In the genomic region with DNA sequence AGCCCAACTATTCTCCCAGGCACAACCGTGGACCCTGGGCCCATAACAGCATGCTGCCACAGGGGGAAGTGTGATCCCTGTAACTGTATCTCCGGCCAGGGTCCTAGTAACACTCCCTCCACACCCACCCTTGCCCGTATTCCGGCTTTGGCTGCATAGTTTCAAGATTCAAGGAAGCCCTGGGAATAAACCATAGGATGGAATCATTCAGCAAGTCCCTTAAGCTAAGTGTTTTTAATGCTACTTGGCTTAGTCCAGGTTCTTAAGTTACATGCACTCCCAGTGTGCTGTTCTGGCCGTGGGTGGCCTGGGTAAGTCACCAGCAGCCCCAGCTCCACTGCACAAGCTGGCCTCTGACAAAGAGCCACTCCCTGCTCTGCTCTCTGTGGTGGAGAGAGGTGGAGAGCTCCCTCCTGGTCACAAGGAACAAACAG, we compare ENCODE assay signal across 1 cellular context.
TF ChIP-seq lines count a peak whose summit lies in the region.

No MANE protein-coding gene starts in this region.

TF ChIP-seq in Ishikawa, 13 proteins besides CTCF, POLR2A, EP300 and RAD21 (continued from another document):
- TF ChIP-seq, protein P1, sequence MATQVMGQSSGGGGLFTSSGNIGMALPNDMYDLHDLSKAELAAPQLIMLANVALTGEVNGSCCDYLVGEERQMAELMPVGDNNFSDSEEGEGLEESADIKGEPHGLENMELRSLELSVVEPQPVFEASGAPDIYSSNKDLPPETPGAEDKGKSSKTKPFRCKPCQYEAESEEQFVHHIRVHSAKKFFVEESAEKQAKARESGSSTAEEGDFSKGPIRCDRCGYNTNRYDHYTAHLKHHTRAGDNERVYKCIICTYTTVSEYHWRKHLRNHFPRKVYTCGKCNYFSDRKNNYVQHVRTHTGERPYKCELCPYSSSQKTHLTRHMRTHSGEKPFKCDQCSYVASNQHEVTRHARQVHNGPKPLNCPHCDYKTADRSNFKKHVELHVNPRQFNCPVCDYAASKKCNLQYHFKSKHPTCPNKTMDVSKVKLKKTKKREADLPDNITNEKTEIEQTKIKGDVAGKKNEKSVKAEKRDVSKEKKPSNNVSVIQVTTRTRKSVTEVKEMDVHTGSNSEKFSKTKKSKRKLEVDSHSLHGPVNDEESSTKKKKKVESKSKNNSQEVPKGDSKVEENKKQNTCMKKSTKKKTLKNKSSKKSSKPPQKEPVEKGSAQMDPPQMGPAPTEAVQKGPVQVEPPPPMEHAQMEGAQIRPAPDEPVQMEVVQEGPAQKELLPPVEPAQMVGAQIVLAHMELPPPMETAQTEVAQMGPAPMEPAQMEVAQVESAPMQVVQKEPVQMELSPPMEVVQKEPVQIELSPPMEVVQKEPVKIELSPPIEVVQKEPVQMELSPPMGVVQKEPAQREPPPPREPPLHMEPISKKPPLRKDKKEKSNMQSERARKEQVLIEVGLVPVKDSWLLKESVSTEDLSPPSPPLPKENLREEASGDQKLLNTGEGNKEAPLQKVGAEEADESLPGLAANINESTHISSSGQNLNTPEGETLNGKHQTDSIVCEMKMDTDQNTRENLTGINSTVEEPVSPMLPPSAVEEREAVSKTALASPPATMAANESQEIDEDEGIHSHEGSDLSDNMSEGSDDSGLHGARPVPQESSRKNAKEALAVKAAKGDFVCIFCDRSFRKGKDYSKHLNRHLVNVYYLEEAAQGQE (IDR thresholded peaks at IDR 0.05; ENCODE audit: low read depth), result no peak
